ENCODE assay signal across 15 cellular contexts in genomic region chr13:76579701-76580100, GRCh38.
ATAC-seq and TF ChIP-seq lines count a peak whose summit lies in the region.
"Had no signal": no experiment of that assay in that cellular context is flagged by ENCODE, and none has a peak within 500 bp of the region (broad histone marks: within the 10 kb centered on the region; RNA-seq: fewer than 3 reads in every experiment).

No MANE protein-coding gene starts in this region.

- no peak for TF ChIP-seq CTCF in neural cell (IDR thresholded peaks at IDR 0.05; ENCODE audit: poor library complexity, severe bottlenecking)

- no peaks in the 10 kb centered on the region for H4K20me1 ChIP-seq in neural cell (ENCODE audit: insufficient read depth)
- H4K20me1 ChIP-seq: BLaER1; BLaER1 treated with 17β-estradiol and CSF1 and Interleukin-3, amounts not matched to agents 10 nM and 100 nM had no signal

- H3K4me2 ChIP-seq in neural cell (ENCODE audit: low read length) = no peak overlapping the region
- H3K4me2 ChIP-seq: A549; BLaER1; BLaER1 treated with 17β-estradiol and CSF1 and Interleukin-3, amounts not matched to agents 10 nM and 100 nM had no signal

- peak overlapping the region; percentile 31 for H3K4me3 ChIP-seq in neural cell (ENCODE audit: low read length)
- H3K4me3 ChIP-seq: A549; BLaER1; BLaER1 treated with 17β-estradiol and CSF1 and Interleukin-3, amounts not matched to agents 10 nM and 100 nM had no signal

- no peaks in the 10 kb centered on the region for H3K27me3 ChIP-seq in neural cell (ENCODE audit: insufficient read depth, low read depth, low read length)
- H3K27me3 ChIP-seq: BE2C; BLaER1; BLaER1 treated with 17β-estradiol and CSF1 and Interleukin-3, amounts not matched to agents 10 nM and 100 nM had no signal

- H3F3A ChIP-seq in neural cell (ENCODE audit: insufficient read depth, low read length, poor library complexity, severe bottlenecking) = no peaks in the 10 kb centered on the region

- H3K79me2 ChIP-seq in neural cell (replicated peaks; ENCODE audit: insufficient read depth, low read length) = no peaks in the 10 kb centered on the region

- ATAC-seq in activated T-helper 17 cell treated with anti-CD3 and anti-CD28 coated beads, Interleukin-2, amount 50 U/mL, for 72 hours (replicated peaks) = no peak
- ATAC-seq: A549; CD8-positive, alpha-beta T cell had no signal

- H3K4me3 Mint-ChIP-seq in activated T-helper 17 cell treated with anti-CD3 and anti-CD28 coated beads, Interleukin-2, amount 50 U/mL, for 72 hours = no peak overlapping the region
- H3K4me3 Mint-ChIP-seq: B cell; CD14-positive monocyte; CD4-positive, alpha-beta memory T cell; CD4-positive, alpha-beta T cell; CD4-positive, CD25-positive, alpha-beta regulatory T cell; CD8-positive, alpha-beta memory T cell; CD8-positive, alpha-beta T cell had no signal

- no peak for TF ChIP-seq RAD21 in neural cell (conservative IDR thresholded peaks at IDR 0.05)

- no peak overlapping the region for H3K9ac ChIP-seq in neural cell (ENCODE audit: low read length)
- H3K9ac ChIP-seq: BLaER1; BLaER1 treated with 17β-estradiol and CSF1 and Interleukin-3, amounts not matched to agents 10 nM and 100 nM had no signal

- H3K4me1 Mint-ChIP-seq in activated T-helper 17 cell treated with anti-CD3 and anti-CD28 coated beads, Interleukin-2, amount 50 U/mL, for 72 hours = no peaks in the 10 kb centered on the region
- H3K4me1 Mint-ChIP-seq: B cell; CD14-positive monocyte; CD4-positive, alpha-beta memory T cell; CD4-positive, CD25-positive, alpha-beta regulatory T cell; CD8-positive, alpha-beta memory T cell had no signal

- H3K9me3 Mint-ChIP-seq in activated T-helper 17 cell treated with anti-CD3 and anti-CD28 coated beads, Interleukin-2, amount 50 U/mL, for 72 hours = peaks cover 19% of the 10 kb centered on the region

- no peaks in the 10 kb centered on the region for H3K36me3 ChIP-seq in neural cell (ENCODE audit: insufficient read depth, low read length)
- H3K36me3 ChIP-seq: BE2C; BLaER1; BLaER1 treated with 17β-estradiol and CSF1 and Interleukin-3, amounts not matched to agents 10 nM and 100 nM had no signal

- peak overlapping the region; percentile 71 for H3K27ac ChIP-seq in neural cell (ENCODE audit: low read length)
- H3K27ac ChIP-seq: 22Rv1; A549; BLaER1; BLaER1 treated with 17β-estradiol and CSF1 and Interleukin-3, amounts not matched to agents 10 nM and 100 nM; C4-2B had no signal

- peaks cover 16% of the 10 kb centered on the region for H3K27me3 Mint-ChIP-seq in activated T-helper 17 cell treated with anti-CD3 and anti-CD28 coated beads, Interleukin-2, amount 50 U/mL, for 72 hours
- H3K27me3 Mint-ChIP-seq: CD4-positive, alpha-beta T cell; CD4-positive, CD25-positive, alpha-beta regulatory T cell; CD8-positive, alpha-beta memory T cell had no signal

- H3K9me2 ChIP-seq in neural cell (ENCODE audit: insufficient read depth, low read length) = no peaks in the 10 kb centered on the region

- H3K9me3 ChIP-seq in neural cell (ENCODE audit: low read length) = no peaks in the 10 kb centered on the region
- H3K9me3 ChIP-seq: A549, BE2C had no signal

- H2AFZ ChIP-seq in neural cell (ENCODE audit: low read depth, low read length) = no peak overlapping the region

- peak; percentile 92 for TF ChIP-seq EP300 in neural cell (conservative IDR thresholded peaks at IDR 0.05; ENCODE audit: poor library complexity, severe bottlenecking)

- no peaks in the 10 kb centered on the region for H3K36me3 Mint-ChIP-seq in activated T-helper 17 cell treated with anti-CD3 and anti-CD28 coated beads, Interleukin-2, amount 50 U/mL, for 72 hours (ENCODE audit: low read depth)
- H3K36me3 Mint-ChIP-seq: CD14-positive monocyte; CD4-positive, alpha-beta memory T cell; CD4-positive, CD25-positive, alpha-beta regulatory T cell; CD8-positive, alpha-beta memory T cell; CD8-positive, alpha-beta T cell had no signal

- no peak overlapping the region for H3K27ac Mint-ChIP-seq in activated T-helper 17 cell treated with anti-CD3 and anti-CD28 coated beads, Interleukin-2, amount 50 U/mL, for 72 hours
- H3K27ac Mint-ChIP-seq: B cell; CD14-positive monocyte; CD4-positive, alpha-beta memory T cell; CD4-positive, alpha-beta T cell; CD4-positive, CD25-positive, alpha-beta regulatory T cell; CD8-positive, alpha-beta memory T cell; CD8-positive, alpha-beta T cell had no signal

TF ChIP-seq in neural cell, 6 proteins besides CTCF, POLR2A, EP300 and RAD21:
- TF ChIP-seq EZH2 (IDR thresholded peaks at IDR 0.05; ENCODE audit: borderline replicate concordance, insufficient read depth, low read length, poor library complexity, severe bottlenecking) (no peak), TAF1 (IDR thresholded peaks at IDR 0.05; ENCODE audit: low read depth) (no peak), SMC3 (conservative IDR thresholded peaks at IDR 0.05; ENCODE audit: poor library complexity) (no peak), POLR2AphosphoS5 (IDR thresholded peaks at IDR 0.05) (peak; percentile 70), MXI1 (conservative IDR thresholded peaks at IDR 0.05; ENCODE audit: poor library complexity, severe bottlenecking) (no peak)
- TF ChIP-seq, protein P1, sequence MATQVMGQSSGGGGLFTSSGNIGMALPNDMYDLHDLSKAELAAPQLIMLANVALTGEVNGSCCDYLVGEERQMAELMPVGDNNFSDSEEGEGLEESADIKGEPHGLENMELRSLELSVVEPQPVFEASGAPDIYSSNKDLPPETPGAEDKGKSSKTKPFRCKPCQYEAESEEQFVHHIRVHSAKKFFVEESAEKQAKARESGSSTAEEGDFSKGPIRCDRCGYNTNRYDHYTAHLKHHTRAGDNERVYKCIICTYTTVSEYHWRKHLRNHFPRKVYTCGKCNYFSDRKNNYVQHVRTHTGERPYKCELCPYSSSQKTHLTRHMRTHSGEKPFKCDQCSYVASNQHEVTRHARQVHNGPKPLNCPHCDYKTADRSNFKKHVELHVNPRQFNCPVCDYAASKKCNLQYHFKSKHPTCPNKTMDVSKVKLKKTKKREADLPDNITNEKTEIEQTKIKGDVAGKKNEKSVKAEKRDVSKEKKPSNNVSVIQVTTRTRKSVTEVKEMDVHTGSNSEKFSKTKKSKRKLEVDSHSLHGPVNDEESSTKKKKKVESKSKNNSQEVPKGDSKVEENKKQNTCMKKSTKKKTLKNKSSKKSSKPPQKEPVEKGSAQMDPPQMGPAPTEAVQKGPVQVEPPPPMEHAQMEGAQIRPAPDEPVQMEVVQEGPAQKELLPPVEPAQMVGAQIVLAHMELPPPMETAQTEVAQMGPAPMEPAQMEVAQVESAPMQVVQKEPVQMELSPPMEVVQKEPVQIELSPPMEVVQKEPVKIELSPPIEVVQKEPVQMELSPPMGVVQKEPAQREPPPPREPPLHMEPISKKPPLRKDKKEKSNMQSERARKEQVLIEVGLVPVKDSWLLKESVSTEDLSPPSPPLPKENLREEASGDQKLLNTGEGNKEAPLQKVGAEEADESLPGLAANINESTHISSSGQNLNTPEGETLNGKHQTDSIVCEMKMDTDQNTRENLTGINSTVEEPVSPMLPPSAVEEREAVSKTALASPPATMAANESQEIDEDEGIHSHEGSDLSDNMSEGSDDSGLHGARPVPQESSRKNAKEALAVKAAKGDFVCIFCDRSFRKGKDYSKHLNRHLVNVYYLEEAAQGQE (IDR thresholded peaks at IDR 0.05; ENCODE audit: borderline replicate concordance) = no peak
TF ChIP-seq in neural cell: peak in this region for 1.
